In the genomic region with DNA sequence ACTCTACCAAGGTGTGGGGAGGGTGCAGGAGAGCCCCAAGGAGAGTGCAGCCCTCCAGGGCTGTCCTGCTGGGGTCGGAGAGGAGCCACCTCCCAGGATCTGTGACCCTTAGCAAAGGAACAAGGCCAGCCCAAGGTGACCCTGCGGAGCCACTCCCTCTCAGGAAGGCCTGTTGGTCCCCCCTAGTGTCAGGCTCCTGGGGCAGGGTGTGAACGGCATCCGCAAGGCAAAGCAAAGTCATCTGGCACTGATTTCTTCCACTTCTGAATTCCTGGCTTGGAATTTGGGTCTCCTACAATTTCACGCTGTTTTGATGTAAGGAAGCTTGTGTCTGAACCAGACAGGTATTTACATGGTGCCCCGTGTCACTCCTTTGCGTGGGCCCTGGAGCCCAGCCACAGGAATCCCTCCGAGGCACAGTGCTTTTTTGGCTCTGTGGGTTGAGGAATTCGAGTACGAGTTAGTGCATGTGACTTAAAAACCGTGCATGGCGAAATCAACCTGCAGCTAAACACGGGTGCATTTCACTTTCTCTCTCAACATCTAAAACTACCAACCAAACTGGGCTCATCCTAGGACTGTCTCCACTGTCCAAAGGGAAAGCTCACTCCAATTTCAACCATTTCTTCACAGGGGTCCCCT, we compare ENCODE assay signal across 23 cellular contexts. TPM values are rescaled to one million over a fixed set of nuclear protein-coding genes. Genes with fewer than 3 reads are reported as not detected.
DNase-seq lines count a peak whose midpoint lies in the region; ATAC-seq, FAIRE-seq and TF ChIP-seq lines count a peak whose summit lies in the region.
"Had no signal": no experiment of that assay in that cellular context is flagged by ENCODE, and none has a peak within 500 bp of the region (broad histone marks: within the 10 kb centered on the region; RNA-seq: fewer than 3 reads in every experiment).

No MANE protein-coding gene starts in this region.

- H3K23me2 ChIP-seq in H1 (ENCODE audit: low read depth, low read length): no peaks in the 10 kb centered on the region

- H2BK120ac ChIP-seq in H1 (replicated peaks; ENCODE audit: low read depth, low read length): no peak overlapping the region

- DNase-seq in breast epithelium (ENCODE audit: low spot score in 2 of 2): peak in 1 of 2 donors; percentile 79
- no peak for DNase-seq in mammary epithelial cell
- peak; percentile 3 for DNase-seq in adipocyte (ENCODE audit: low read depth)
- no peak for DNase-seq in H1 (ENCODE audit: low read depth in 1 of 2, low spot score in 2 of 2)
- DNase-seq in osteoblast (ENCODE audit: insufficient read length, low spot score, missing footprints): peak; percentile 54
- DNase-seq in stimulated activated naive CD8-positive, alpha-beta T cell treated with anti-CD3 and anti-CD28 coated beads, Interleukin-15, Interleukin-2, amounts not matched to agents 100 U/mL and 50 U/mL, for 24 hours: no peak
- DNase-seq in NK-92 (lab: John Stamatoyannopoulos, UW; ENCODE audit: unreplicated experiment): no peak
- DNase-seq in tibial nerve (ENCODE audit: low spot score in 2 of 2): no peak
- DNase-seq: Caco-2; CD4-positive, CD25-positive, alpha-beta regulatory T cell; CD8-positive, alpha-beta T cell; DMS153; DND-41; GM23248; HCEC 1CT had no signal

- no peak for TF ChIP-seq RAD21 in H1 (IDR thresholded peaks at IDR 0.05 in 1 of 2, conservative IDR thresholded peaks at IDR 0.05 in 1 of 2; ENCODE audit: low read depth in 2 of 2, low read length in 2 of 2)

- dilution Hi-C loops in mammary epithelial cell (cut with HindIII; ENCODE audit: low sequenced_read_pairs): no loop called here

- intact Hi-C loops in breast epithelium (cut with DNase I; ENCODE audit: low total_unique reads) (no loop called here), mammary epithelial cell (cut with micrococcal nuclease) (no loop called here)

- H3K27ac ChIP-seq in breast epithelium (peak overlapping the region; percentile 26 to 66), mammary epithelial cell (ENCODE audit: insufficient read depth, low read depth, low read length) (no peak overlapping the region), H1 (ENCODE audit: low read depth, low read length) (no peak overlapping the region), osteoblast (ENCODE audit: low read depth, low read length) (no peak overlapping the region), tibial nerve (no peak overlapping the region)
- H3K27ac ChIP-seq: 22Rv1, BLaER1, C4-2B, GM23248 had no signal

- no peak overlapping the region for H3K56ac ChIP-seq in H1 (replicated peaks; ENCODE audit: insufficient read length, low read depth, low read length)

- no peak overlapping the region for H4K5ac ChIP-seq in H1 (ENCODE audit: insufficient read length, low read depth, low read length)

- H3K18ac ChIP-seq in H1 (ENCODE audit: extremely low read depth, low read length): no peak overlapping the region

- no peak for ATAC-seq in stimulated activated naive CD8-positive, alpha-beta T cell treated with anti-CD3 and anti-CD28 coated beads, Interleukin-15, Interleukin-2, amounts not matched to agents 100 U/mL and 50 U/mL, for 24 hours
- ATAC-seq: CD8-positive, alpha-beta T cell; GM12878 had no signal

- no peak for TF ChIP-seq POLR2A in breast epithelium (IDR thresholded peaks at IDR 0.05)
- TF ChIP-seq POLR2A in H1 (IDR thresholded peaks at IDR 0.05; ENCODE audit: control extremely low read depth in 1 of 2, low read depth in 2 of 2, low read length in 2 of 2): no peak
- TF ChIP-seq POLR2A in tibial nerve (IDR thresholded peaks at IDR 0.05): no peak

- no peak for FAIRE-seq in H1 (lab: Jason Lieb, UNC)
- FAIRE-seq: A204.1, G401.6, GM12878, GM19239, H54 had no signal

- H3K27me3 ChIP-seq in breast epithelium (no peaks in the 10 kb centered on the region), mammary epithelial cell (ENCODE audit: insufficient read depth, low read length) (no peaks in the 10 kb centered on the region), adipocyte (replicated peaks; ENCODE audit: control insufficient read depth, insufficient read depth, low read length) (peaks cover 34% of the 10 kb centered on the region), H1 (replicated peaks in 1 of 4; ENCODE audit: control insufficient read depth in 3 of 4, extremely low read depth in 1 of 4, insufficient read depth in 3 of 4, low read length in 3 of 4) (no peaks in the 10 kb centered on the region; a peak in 1 of 7 replicates), osteoblast (ENCODE audit: insufficient read depth, low read length) (no peaks in the 10 kb centered on the region), tibial nerve (no peaks in the 10 kb centered on the region)
- H3K27me3 ChIP-seq: BLaER1 had no signal

- no peak overlapping the region for H4K91ac ChIP-seq in H1 (replicated peaks; ENCODE audit: insufficient read length, low read length)

- H2BK5ac ChIP-seq in H1 (ENCODE audit: low read depth, low read length): no peak overlapping the region

- in situ Hi-C loops in mammary epithelial cell (cut with MboI; ENCODE audit: low sequenced_read_pairs in 2 of 2): no loop called here

- H2AFZ ChIP-seq in mammary epithelial cell (ENCODE audit: low read depth, low read length) (no peak overlapping the region), H1 (ENCODE audit: low read length) (no peak overlapping the region), osteoblast (ENCODE audit: low read length) (no peak overlapping the region)
- H2AFZ ChIP-seq: GM23248 had no signal

- TF ChIP-seq EP300 in H1 (IDR thresholded peaks at IDR 0.05; ENCODE audit: borderline replicate concordance in 1 of 2, low read depth in 2 of 2, low read length in 2 of 2): no peak
- TF ChIP-seq EP300 in tibial nerve (IDR thresholded peaks at IDR 0.05): no peak

- TF ChIP-seq CTCF in breast epithelium (IDR thresholded peaks at IDR 0.05) (no peak), mammary epithelial cell (conservative IDR thresholded peaks at IDR 0.05 in 1 of 2, IDR thresholded peaks at IDR 0.05 in 1 of 2; ENCODE audit: extremely low read depth in 1 of 2, insufficient read depth in 1 of 2, low read depth in 1 of 2, low read length in 2 of 2) (no peak), H1 (IDR thresholded peaks at IDR 0.05; ENCODE audit: control extremely low read depth in 1 of 3, insufficient read depth in 1 of 3, low read depth in 1 of 3, low read length in 3 of 3) (no peak), osteoblast (IDR thresholded peaks at IDR 0.05; ENCODE audit: extremely low read depth, low read depth, low read length) (no peak), tibial nerve (IDR thresholded peaks at IDR 0.05) (no peak)

- no peak overlapping the region for H3K4ac ChIP-seq in H1 (replicated peaks; ENCODE audit: insufficient read length, low read depth, low read length)

- POLR2A ChIA-PET in H1 (lab: Charles Lee; ENCODE audit: partially characterized antibody): no interaction called here

- H4K20me1 ChIP-seq in mammary epithelial cell (ENCODE audit: insufficient read depth, low read length) (no peaks in the 10 kb centered on the region), H1 (replicated peaks in 1 of 2; ENCODE audit: control insufficient read depth in 1 of 2, insufficient read depth in 2 of 2, low read length in 2 of 2) (no peaks in the 10 kb centered on the region), osteoblast (ENCODE audit: insufficient read depth, low read length) (no peaks in the 10 kb centered on the region)
- H4K20me1 ChIP-seq: BLaER1 had no signal

- CTCF ChIA-PET in mammary epithelial cell (lab: Charles Lee; ENCODE audit: low non-redundant PET) (no interaction called here), H1 (lab: Charles Lee; ENCODE audit: partially characterized antibody) (interaction anchor here (0.7 to 1.6 kb wide), 2 partner anchors 23 to 26 kb away, joined by 3 read pairs; no protein-coding TSS in a partner anchor)

- no peak overlapping the region for H3K23ac ChIP-seq in H1 (ENCODE audit: insufficient read length)

- no peaks in the 10 kb centered on the region for H3K79me1 ChIP-seq in H1 (ENCODE audit: low read depth, low read length)

- no peak overlapping the region for H3K14ac ChIP-seq in H1 (ENCODE audit: insufficient read length)

- H3K4me3 ChIP-seq in breast epithelium (peak overlapping the region in 2 of 3 donors; percentile 10 to 15), mammary epithelial cell (replicated peaks in 1 of 3; ENCODE audit: insufficient read depth in 1 of 3, low read depth in 2 of 3, low read length in 3 of 3) (no peak overlapping the region), adipocyte (ENCODE audit: low read length) (no peak overlapping the region), H1 (ENCODE audit: extremely low read depth in 1 of 4, insufficient read depth in 2 of 4, low read depth in 3 of 4, low read length in 4 of 4) (no peak overlapping the region), osteoblast (ENCODE audit: insufficient read depth, low read length) (no peak overlapping the region), tibial nerve (no peak overlapping the region)
- H3K4me3 ChIP-seq: BLaER1, GM12878, GM23248 had no signal

- H4K8ac ChIP-seq in H1 (ENCODE audit: extremely low read depth, insufficient read depth, low read length): peak overlapping the region; percentile 31; the same call in 1 of the 2 replicates

- H2BK15ac ChIP-seq in H1 (ENCODE audit: low read length): no peak overlapping the region

- BruUV-seq in mammary epithelial cell (replicated peaks; lab: Mats Ljungman, UMichigan): no TSS peak

- H3K4me1 ChIP-seq in breast epithelium (no peaks in the 10 kb centered on the region), mammary epithelial cell (ENCODE audit: insufficient read depth, low read length) (no peaks in the 10 kb centered on the region), adipocyte (ENCODE audit: control insufficient read depth, insufficient read depth, low read length) (no peaks in the 10 kb centered on the region), H1 (replicated peaks in 1 of 4; ENCODE audit: control insufficient read depth in 3 of 4, insufficient read depth in 4 of 4, low read length in 3 of 4) (no peaks in the 10 kb centered on the region; a peak in 1 of 7 replicates), osteoblast (ENCODE audit: insufficient read depth, low read length) (no peaks in the 10 kb centered on the region), tibial nerve (no peaks in the 10 kb centered on the region)
- H3K4me1 ChIP-seq: Caco-2 had no signal

- no peak overlapping the region for H2BK20ac ChIP-seq in H1 (ENCODE audit: low read length)

- no peaks in the 10 kb centered on the region for H3K9me3 ChIP-seq in breast epithelium
- H3K9me3 ChIP-seq in mammary epithelial cell (replicated peaks; ENCODE audit: insufficient read depth, low read length): peaks cover 10% of the 10 kb centered on the region
- no peaks in the 10 kb centered on the region for H3K9me3 ChIP-seq in adipocyte (ENCODE audit: control insufficient read depth, low read length)
- H3K9me3 ChIP-seq in H1 (ENCODE audit: insufficient read depth in 2 of 2, low read depth in 1 of 2, low read length in 1 of 2): no peaks in the 10 kb centered on the region
- H3K9me3 ChIP-seq in osteoblast (ENCODE audit: low read depth, low read length): no peaks in the 10 kb centered on the region
- no peaks in the 10 kb centered on the region for H3K9me3 ChIP-seq in tibial nerve
- H3K9me3 ChIP-seq: BLaER1, Caco-2 had no signal

- H2AK5ac ChIP-seq in H1 (ENCODE audit: low read depth, low read length): no peak overlapping the region

- H3K79me2 ChIP-seq in mammary epithelial cell (ENCODE audit: insufficient read depth, low read length) (no peaks in the 10 kb centered on the region), H1 (ENCODE audit: control insufficient read depth in 1 of 2, insufficient read depth in 2 of 2, low read length in 2 of 2) (no peaks in the 10 kb centered on the region), osteoblast (ENCODE audit: insufficient read depth, low read length) (no peaks in the 10 kb centered on the region)

- H2BK12ac ChIP-seq in H1 (ENCODE audit: low read depth, low read length): 0 out of 2 replicates have a peak overlapping the region, but pooled peaks have one; percentile 27

- WGBS in mammary epithelial cell (ENCODE audit: low coverage, missing lambda C conversion rate): 5% methylated on average over 11 of the region's 13 CpGs
- 84% methylated on average over 13 of the region's 13 CpGs; no CpG with 5 or more reads in 1 of the 2 experiments for WGBS in H1 (ENCODE audit: extremely low coverage in 1 of 2, insufficient coverage in 1 of 2, insufficient read length in 1 of 2, insufficient replicate concordance in 2 of 2, low coverage in 1 of 2, low lambda C conversion rate in 2 of 2, missing lambda C conversion rate in 1 of 2), 2 experiments
- WGBS in tibial nerve, 2 donors: 77 to 79% methylated on average over 13 of the region's 13 CpGs

- H3K4me2 ChIP-seq in mammary epithelial cell (ENCODE audit: insufficient read depth, low read depth, low read length) (no peak overlapping the region), H1 (ENCODE audit: insufficient read depth in 1 of 2, low read depth in 2 of 2, low read length in 2 of 2) (no peak overlapping the region), osteoblast (ENCODE audit: insufficient read depth, low read length) (no peak overlapping the region)
- H3K4me2 ChIP-seq: BLaER1 had no signal

- H3K9ac ChIP-seq in mammary epithelial cell (ENCODE audit: insufficient read depth, low read length) (no peak overlapping the region), adipocyte (ENCODE audit: low read length) (no peak overlapping the region), H1 (replicated peaks in 1 of 4; ENCODE audit: extremely low read depth in 1 of 4, low read depth in 3 of 4, low read length in 3 of 4) (no peak overlapping the region)
- H3K9ac ChIP-seq: BLaER1, GM23248 had no signal

- H3K36me3 ChIP-seq in breast epithelium (no peaks in the 10 kb centered on the region), mammary epithelial cell (ENCODE audit: insufficient read depth, low read length) (no peaks in the 10 kb centered on the region), adipocyte (ENCODE audit: control insufficient read depth, insufficient read depth, low read length, severe bottlenecking) (no peaks in the 10 kb centered on the region), H1 (ENCODE audit: control insufficient read depth in 2 of 4, insufficient read depth in 4 of 4, low read length in 3 of 4) (no peaks in the 10 kb centered on the region), osteoblast (ENCODE audit: insufficient read depth, low read length) (no peaks in the 10 kb centered on the region), tibial nerve (no peaks in the 10 kb centered on the region)
- H3K36me3 ChIP-seq: BLaER1 had no signal

RNA-seq across cellular contexts. Expression of a gene that starts 24.5 kb away (rescaled TPM):
- total RNA-seq in breast epithelium: 10 to 100 TPM; 27.2 to 60.0 (median 52.5) TPM
- total RNA-seq in mammary epithelial cell: under 1 TPM in 1 of 2 donors, not detected in 1; 0.83 TPM
- polyA plus RNA-seq in mammary epithelial cell: 0.15 TPM
- polyA minus RNA-seq in mammary epithelial cell: not detected
- total RNA-seq in H1 (2021; fragmentation: NEBNext Ultra II Directional; extraction: Animal tissue kit (Norgen Biotek cat#: 25700)): 141 and 143 TPM in 2 replicates
- polyA plus RNA-seq in H1 (2011; rRNA removed): 83.7 and 90.0 TPM in 2 replicates
- 101 TPM for polyA plus RNA-seq in H1 (2011; cell fraction: cytosol; rRNA removed)
- polyA plus RNA-seq in H1 (2011; cell fraction: nucleus; rRNA removed): 136 TPM
- 78.6 to 104 TPM (median 83.3 TPM) in 4 replicates for polyA plus RNA-seq in H1 (2012, experiment 1 of 2)
- 47.5 TPM for polyA plus RNA-seq in H1 (2012, experiment 2 of 2)
- 73.7 TPM for polyA plus RNA-seq in H1 (2013, experiment 1 of 2)
- 66.5 TPM for polyA plus RNA-seq in H1 (2013, experiment 2 of 2)
- polyA minus RNA-seq in H1 (2011; rRNA and poly(A)+ RNA removed): 118 and 127 TPM in 2 replicates
- 56.6 TPM for polyA minus RNA-seq in H1 (2011; cell fraction: cytosol; rRNA and poly(A)+ RNA removed)
- polyA minus RNA-seq in H1 (2011; cell fraction: nucleus; rRNA and poly(A)+ RNA removed): 80.8 TPM
- 30.4 and 39.5 TPM in 2 replicates for total RNA-seq in osteoblast
- total RNA-seq in tibial nerve: 10 to 100 TPM; 36.1 to 64.5 (median 49.2) TPM
- total RNA-seq: CD4-positive, CD25-positive, alpha-beta regulatory T cell had no signal

Comparison
In these comparisons a context has a peak if more than half of its experiments do, and no peak if none do; other contexts are left out.
1. H3K27ac ChIP-seq: peak in breast epithelium (2 of 2); none in mammary epithelial cell (single experiment), H1 (single experiment), osteoblast (single experiment) and tibial nerve (0 of 4).
2. H3K4me3 ChIP-seq: peak in breast epithelium (2 of 3); none in mammary epithelial cell (0 of 3), adipocyte (single experiment), H1 (0 of 4), osteoblast (single experiment) and tibial nerve (0 of 4).
3. RNA of a gene that starts 24.5 kb away (total RNA-seq): 141 to 143 TPM in H1, 36.1 to 64.5 TPM in tibial nerve, 27.2 to 60.0 TPM in breast epithelium and 30.4 to 39.5 TPM in osteoblast; 0.83 TPM in mammary epithelial cell; every median in the first group is over 10 times any median in the second.
4. DNase-seq: peak in adipocyte (single experiment) and osteoblast (single experiment); none in mammary epithelial cell (single experiment), H1 (0 of 2), stimulated activated naive CD8-positive, alpha-beta T cell treated with anti-CD3 and anti-CD28 coated beads, Interleukin-15, Interleukin-2, amounts not matched to agents 100 U/mL and 50 U/mL, for 24 hours (single experiment), NK-92 (single experiment) and tibial nerve (0 of 2).